In genomic region chr7:139340037-139340807, GRCh38 we compare ENCODE assay signal across 8 cellular contexts. TPM values are rescaled to one million over a fixed set of nuclear protein-coding genes. Genes with fewer than 3 reads are reported as not detected.
DNase-seq lines count a peak whose midpoint lies in the region; ATAC-seq and TF ChIP-seq lines count a peak whose summit lies in the region.

No MANE protein-coding gene starts in this region.

- H2BK120ac ChIP-seq in mesendoderm (ENCODE audit: low read depth, low read length), result no peak overlapping the region

- intact Hi-C loops in Calu3 (cut with micrococcal nuclease; ENCODE audit: unreplicated experiment), result no loop called here

- H3K27me3 Mint-ChIP-seq in Calu3 (ENCODE audit: unreplicated experiment), result peaks cover 13% of the 10 kb centered on the region

- peak overlapping the region; percentile 62 for H3K18ac ChIP-seq in mesendoderm (ENCODE audit: low read length)

- H3K9me3 Mint-ChIP-seq in Calu3 (ENCODE audit: low read depth, unreplicated experiment), result peaks cover 4% of the 10 kb centered on the region

- H3K4me2 ChIP-seq in mesendoderm (ENCODE audit: low read length), result peak overlapping the region; percentile 98

- H3K4me3 ChIP-seq in HUES48 (ENCODE audit: low read depth, low read length) (peak overlapping the region; percentile 94), endocrine pancreas (ENCODE audit: control insufficient read depth, insufficient read depth, low read length) (peak overlapping the region; percentile 93), mesendoderm (ENCODE audit: low read length) (peak overlapping the region; percentile 47)

- no peak overlapping the region for H4K8ac ChIP-seq in mesendoderm (ENCODE audit: low read depth, low read length)

- H2BK5ac ChIP-seq in mesendoderm (ENCODE audit: low read length), result no peak overlapping the region

- no peak for TF ChIP-seq CTCF in Calu3 (IDR thresholded peaks at IDR 0.05; ENCODE audit: unreplicated experiment)

- peak overlapping the region; percentile 100 for H3K27ac ChIP-seq in HUES48 (ENCODE audit: low read depth, low read length)
- peak overlapping the region; percentile 93 for H3K27ac ChIP-seq in mesendoderm (ENCODE audit: low read depth, low read length)

- H4K5ac ChIP-seq in mesendoderm (ENCODE audit: low read length), result peak overlapping the region; percentile 99

- peak; percentile 97 for DNase-seq in Calu3
- peak; percentile 85 for DNase-seq in NOMO-1 treated with dmso at 0.1 percent for 144 hours (lab: John Stamatoyannopoulos, UW; ENCODE audit: unreplicated experiment)
- peak; percentile 98 for DNase-seq in activated CD8-positive, alpha-beta memory T cell treated with anti-CD3 and anti-CD28 coated beads, Interleukin-2, amount 50 U/mL, for 1 hour (ENCODE audit: extremely low read depth)
- peak; percentile 99 for DNase-seq in mesendoderm
- DNase-seq in stimulated activated CD8-positive, alpha-beta memory T cell treated with anti-CD3 and anti-CD28 coated beads, Interleukin-12 subunit alpha, Interleukin-12 subunit beta, amount 100 ng/mL, for 4 hours (ENCODE audit: low read depth), result peak; percentile 94

- H3K4me3 Mint-ChIP-seq in Calu3 (ENCODE audit: low read depth, unreplicated experiment), result peak overlapping the region; percentile 94

- BruUV-seq in Calu3 (replicated peaks; lab: Mats Ljungman, UMichigan), result no TSS peak

- H3K36me3 Mint-ChIP-seq in Calu3 (ENCODE audit: insufficient read depth, unreplicated experiment), result peaks cover 31% of the 10 kb centered on the region

- H3K27me3 ChIP-seq in HUES48 (ENCODE audit: control insufficient read depth, insufficient read depth, low read length) (no peaks in the 10 kb centered on the region), endocrine pancreas (ENCODE audit: control insufficient read depth, insufficient read depth, low read length) (no peaks in the 10 kb centered on the region), mesendoderm (ENCODE audit: insufficient read depth, low read length, poor library complexity) (no peaks in the 10 kb centered on the region)

- peak overlapping the region; percentile 96 for H3K56ac ChIP-seq in mesendoderm (ENCODE audit: low read length)

- H3K36me3 ChIP-seq in HUES48 (ENCODE audit: control insufficient read depth, insufficient read depth, low read length), result no peaks in the 10 kb centered on the region; the same call in 1 of the 2 replicates
- H3K36me3 ChIP-seq in endocrine pancreas (ENCODE audit: control insufficient read depth, insufficient read depth, low read length), result no peaks in the 10 kb centered on the region
- H3K36me3 ChIP-seq in mesendoderm (ENCODE audit: control insufficient read depth, insufficient read depth, low read length), result no peaks in the 10 kb centered on the region

- H3K9me3 ChIP-seq in HUES48 (ENCODE audit: control insufficient read depth, insufficient read depth, low read length) (0 out of 2 replicates have a peak, but pooled peaks cover 4% of the 10 kb centered on the region), endocrine pancreas (ENCODE audit: control insufficient read depth, low read length) (no peaks in the 10 kb centered on the region)

- H3K79me2 ChIP-seq in mesendoderm (ENCODE audit: control insufficient read depth, insufficient read depth, low read length), result peaks cover 2% of the 10 kb centered on the region

- peak overlapping the region; percentile 100 for H3K27ac Mint-ChIP-seq in Calu3 (ENCODE audit: unreplicated experiment)

- H3K79me1 ChIP-seq in mesendoderm (ENCODE audit: low read length), result peaks cover 2% of the 10 kb centered on the region

- no peak overlapping the region for H3K4ac ChIP-seq in mesendoderm (ENCODE audit: low read depth, low read length)

- H3K23ac ChIP-seq in mesendoderm (ENCODE audit: low read length), result no peak overlapping the region

- H2AK5ac ChIP-seq in mesendoderm (ENCODE audit: low read length), result no peak overlapping the region

- CTCF ChIA-PET in Calu3 (lab: Charles Lee), result interaction anchor here (0.6 kb wide), 1 partner anchor 696 kb away, joined by 3 read pairs; no protein-coding TSS in a partner anchor

- ATAC-seq in GM21423 (IDR thresholded peaks at IDR 0.05; ENCODE audit: unreplicated experiment), result peak; percentile 76

- peaks cover 25% of the 10 kb centered on the region for H3K4me1 Mint-ChIP-seq in Calu3 (ENCODE audit: low read depth, unreplicated experiment)

- 0 out of 2 replicates have a peak, but pooled peaks cover 5% of the 10 kb centered on the region for H3K4me1 ChIP-seq in HUES48 (ENCODE audit: control insufficient read depth, insufficient read depth, low read length)
- H3K4me1 ChIP-seq in endocrine pancreas (ENCODE audit: control insufficient read depth, insufficient read depth, low read length), result no peaks in the 10 kb centered on the region
- H3K4me1 ChIP-seq in mesendoderm (ENCODE audit: control insufficient read depth, low read depth, low read length), result peaks cover 2% of the 10 kb centered on the region

- H2BK15ac ChIP-seq in mesendoderm (replicated peaks; ENCODE audit: low read depth), result no peak overlapping the region

- no CpG with 5 or more reads among the region's 66 CpGs for WGBS in mesendoderm (ENCODE audit: extremely low coverage, insufficient coverage, low lambda C conversion rate)

- peak overlapping the region; percentile 99 for H3K9ac ChIP-seq in HUES48 (ENCODE audit: low read depth, low read length)
- H3K9ac ChIP-seq in endocrine pancreas (ENCODE audit: control insufficient read depth, insufficient read depth, low read length), result peak overlapping the region; percentile 99
- peak overlapping the region; percentile 84 for H3K9ac ChIP-seq in mesendoderm (ENCODE audit: low read length)

RNA-seq across cellular contexts. Expression of gene FMC1, which starts 0.9 kb away (rescaled TPM):
- total RNA-seq in Calu3 (2022), result 2.9 and 9.1 TPM in 2 replicates
- polyA plus RNA-seq in mesendoderm (2013, experiment 1 of 2), result 40.4 TPM
- 35.6 TPM for polyA plus RNA-seq in mesendoderm (2013, experiment 2 of 2)

RNA-seq across cellular contexts. Expression of gene LUC7L2, which starts 19.5 kb away (rescaled TPM):
- total RNA-seq in Calu3 (2022), result 85.7 and 88.8 TPM in 2 replicates
- polyA plus RNA-seq in mesendoderm (2013, experiment 1 of 2), result 48.3 TPM
- 48.4 TPM for polyA plus RNA-seq in mesendoderm (2013, experiment 2 of 2)

Comparison
In these comparisons a context has a peak if more than half of its experiments do, and no peak if none do; other contexts are left out.
1. Peak in every context shown above with its lines: DNase-seq, ATAC-seq, H3K4me3 ChIP-seq and H3K27ac ChIP-seq.